Comparison of ENCODE assay signal across 1 cellular context in the genomic region with DNA sequence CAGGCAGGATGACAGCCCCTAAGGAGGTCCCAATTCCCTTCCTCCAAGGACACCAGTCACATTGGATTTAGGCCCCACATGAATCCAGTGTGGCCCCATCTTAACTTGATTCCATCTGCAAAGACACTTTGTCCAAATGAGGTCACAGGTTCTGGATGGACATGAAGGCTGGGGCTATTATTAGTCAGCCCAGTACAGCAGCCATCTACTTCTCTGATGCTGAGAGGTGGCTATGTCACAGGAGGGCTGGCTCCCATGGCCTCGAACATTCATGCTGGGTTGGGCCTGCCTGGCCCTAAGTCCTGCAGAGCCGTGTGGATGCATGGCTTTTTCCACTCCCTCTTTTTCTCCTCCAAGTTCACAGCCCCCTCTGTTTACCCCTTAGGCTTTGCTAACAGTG.
TF ChIP-seq lines count a peak whose summit lies in the region.

No MANE protein-coding gene starts in this region.

TF ChIP-seq in HepG2, 621 proteins besides CTCF, POLR2A, EP300 and RAD21 (continued from another document):
- TF ChIP-seq, protein P1, sequence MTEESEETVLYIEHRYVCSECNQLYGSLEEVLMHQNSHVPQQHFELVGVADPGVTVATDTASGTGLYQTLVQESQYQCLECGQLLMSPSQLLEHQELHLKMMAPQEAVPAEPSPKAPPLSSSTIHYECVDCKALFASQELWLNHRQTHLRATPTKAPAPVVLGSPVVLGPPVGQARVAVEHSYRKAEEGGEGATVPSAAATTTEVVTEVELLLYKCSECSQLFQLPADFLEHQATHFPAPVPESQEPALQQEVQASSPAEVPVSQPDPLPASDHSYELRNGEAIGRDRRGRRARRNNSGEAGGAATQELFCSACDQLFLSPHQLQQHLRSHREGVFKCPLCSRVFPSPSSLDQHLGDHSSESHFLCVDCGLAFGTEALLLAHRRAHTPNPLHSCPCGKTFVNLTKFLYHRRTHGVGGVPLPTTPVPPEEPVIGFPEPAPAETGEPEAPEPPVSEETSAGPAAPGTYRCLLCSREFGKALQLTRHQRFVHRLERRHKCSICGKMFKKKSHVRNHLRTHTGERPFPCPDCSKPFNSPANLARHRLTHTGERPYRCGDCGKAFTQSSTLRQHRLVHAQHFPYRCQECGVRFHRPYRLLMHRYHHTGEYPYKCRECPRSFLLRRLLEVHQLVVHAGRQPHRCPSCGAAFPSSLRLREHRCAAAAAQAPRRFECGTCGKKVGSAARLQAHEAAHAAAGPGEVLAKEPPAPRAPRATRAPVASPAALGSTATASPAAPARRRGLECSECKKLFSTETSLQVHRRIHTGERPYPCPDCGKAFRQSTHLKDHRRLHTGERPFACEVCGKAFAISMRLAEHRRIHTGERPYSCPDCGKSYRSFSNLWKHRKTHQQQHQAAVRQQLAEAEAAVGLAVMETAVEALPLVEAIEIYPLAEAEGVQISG (CRISPR knock-in tag; IDR thresholded peaks at IDR 0.05) = no peak
TF ChIP-seq in HepG2: peak in this region for 0.
